Comparison of ENCODE assay signal across 1 cellular context in the genomic region with DNA sequence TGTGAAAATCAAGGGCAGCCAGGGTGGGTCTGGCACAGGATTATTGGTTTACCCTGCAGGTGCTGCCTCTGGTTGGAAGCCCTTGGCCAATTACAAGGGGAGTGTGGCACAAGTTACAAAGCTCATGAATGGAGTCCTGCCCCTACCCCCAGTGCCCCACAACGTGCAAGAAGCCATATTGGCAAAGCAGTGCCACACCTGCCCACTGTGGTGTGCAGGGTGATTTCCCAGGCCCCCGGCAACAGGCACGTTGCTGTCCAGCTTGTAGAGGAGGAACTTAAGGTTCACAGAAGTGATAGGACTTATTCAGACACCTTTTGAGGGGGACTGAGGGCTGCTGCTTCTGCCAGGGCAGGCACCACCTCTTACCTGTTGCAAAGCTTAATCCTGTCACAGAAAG.
TF ChIP-seq lines count a peak whose summit lies in the region.

No MANE protein-coding gene starts in this region.

TF ChIP-seq in H1, 55 proteins besides CTCF, POLR2A, EP300 and RAD21:
- TF ChIP-seq MAFK (IDR thresholded peaks at IDR 0.05; ENCODE audit: low read depth, low read length), result no peak
- no peak for TF ChIP-seq SIN3A (conservative IDR thresholded peaks at IDR 0.05 in 1 of 2, IDR thresholded peaks at IDR 0.05 in 1 of 2; ENCODE audit: low read depth in 1 of 2, low read length in 2 of 2)
TF ChIP-seq in H1: peak in this region for 0.
